Comparison of ENCODE assay signal across 8 cellular contexts in the genomic region with DNA sequence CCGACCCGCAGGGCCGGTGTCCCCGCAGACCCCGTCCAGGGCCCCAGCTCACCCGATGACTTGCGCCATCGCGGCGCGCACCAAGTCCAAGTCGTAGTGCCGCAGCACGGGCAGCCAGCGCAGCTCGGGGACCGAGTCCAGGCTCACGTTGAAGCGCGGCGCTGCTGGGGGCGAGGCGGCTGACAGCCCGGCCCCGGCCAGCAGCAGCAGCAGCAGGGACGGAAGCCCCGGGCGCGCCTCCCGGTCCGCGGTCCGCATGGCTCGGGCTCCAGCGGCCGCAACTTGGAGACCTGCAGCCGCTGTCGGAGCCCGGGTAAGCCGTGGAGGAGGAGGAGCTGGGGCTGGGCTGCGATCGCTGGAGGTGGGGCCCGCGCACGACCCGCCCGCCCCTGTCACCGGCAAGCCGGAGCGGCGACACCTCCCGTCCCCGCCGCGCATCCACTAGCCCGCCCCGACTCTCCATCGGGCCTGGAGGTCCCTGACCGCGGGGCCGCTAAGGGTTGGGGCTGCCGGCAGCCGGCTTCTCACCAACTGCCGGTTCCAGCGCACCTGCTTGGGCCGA. TPM values are rescaled to one million over a fixed set of nuclear protein-coding genes. Genes with fewer than 3 reads are reported as not detected.
A peak's percentile ranks its signal among the peaks of the same experiment; 100 is the strongest.
DNase-seq lines count a peak whose midpoint lies in the region; ATAC-seq and TF ChIP-seq lines count a peak whose summit lies in the region.

NAAA (minus strand) TSS at position 322 of the 562 bp plus-strand sequence; CDS start at position 258, 64 bp downstream.

- TF ChIP-seq POLR2A in esophagus muscularis mucosa (IDR thresholded peaks at IDR 0.05; ENCODE audit: low read depth): no peak

- H3K4me1 ChIP-seq in esophagus muscularis mucosa: peaks cover 4 to 19% (median 14%) of the 10 kb centered on the region in 4 donors

- H3K36me3 Mint-ChIP-seq in CD14-positive monocyte (peaks cover 25 to 42% of the 10 kb centered on the region in 2 donors), naive B cell (no peaks in the 10 kb centered on the region)
- peaks cover 16% of the 10 kb centered on the region for H3K36me3 Mint-ChIP-seq in activated T-cell treated with anti-CD3 and anti-CD28 coated beads, Interleukin-2, amount 50 U/mL, for 4 hours (ENCODE audit: insufficient read depth)
- H3K36me3 Mint-ChIP-seq in stimulated activated memory B cell treated with anti-CD40 and anti-IgM and Interleukin-4, amounts not matched to agents 10 μg/mL and 1 μg/mL and 100 μg/mL, for 72 hours: peaks cover 5% of the 10 kb centered on the region

- H3K9me3 Mint-ChIP-seq in CD14-positive monocyte (no peaks in the 10 kb centered on the region), naive B cell (no peaks in the 10 kb centered on the region)
- no peaks in the 10 kb centered on the region for H3K9me3 Mint-ChIP-seq in activated T-cell treated with anti-CD3 and anti-CD28 coated beads, Interleukin-2, amount 50 U/mL, for 4 hours
- no peaks in the 10 kb centered on the region for H3K9me3 Mint-ChIP-seq in stimulated activated memory B cell treated with anti-CD40 and anti-IgM and Interleukin-4, amounts not matched to agents 10 μg/mL and 1 μg/mL and 100 μg/mL, for 72 hours

- 0% methylated on average over 2 of the region's 66 CpGs for WGBS in esophagus muscularis mucosa

- intact Hi-C loops in CD14-positive monocyte (cut with micrococcal nuclease): loop anchor here in 1 of 2 donors (5.0 kb wide), 1 partner anchor 43 kb away; no protein-coding TSS in a partner anchor
- intact Hi-C loops in esophagus muscularis mucosa (cut with DNase I): loop anchor here (2.0 to 10.0 kb wide), 2 partner anchors 24 to 146 kb away; no protein-coding TSS in a partner anchor

- peaks cover 44% of the 10 kb centered on the region for H3K4me1 Mint-ChIP-seq in CD14-positive monocyte
- peaks cover 24% of the 10 kb centered on the region for H3K4me1 Mint-ChIP-seq in activated T-cell treated with anti-CD3 and anti-CD28 coated beads, Interleukin-2, amount 50 U/mL, for 4 hours (ENCODE audit: low read depth)
- H3K4me1 Mint-ChIP-seq in naive B cell: peaks cover 0 to 20% (median 19%) of the 10 kb centered on the region in 3 donors
- peaks cover 30% of the 10 kb centered on the region for H3K4me1 Mint-ChIP-seq in stimulated activated memory B cell treated with anti-CD40 and anti-IgM and Interleukin-4, amounts not matched to agents 10 μg/mL and 1 μg/mL and 100 μg/mL, for 72 hours

- no peaks in the 10 kb centered on the region for H3K9me3 ChIP-seq in esophagus muscularis mucosa

- peak within 1 kb of the TSS; percentile 93 to 99 (median 96) for H3K27ac Mint-ChIP-seq in CD14-positive monocyte
- peak within 1 kb of the TSS; percentile 78 to 97 (median 95) for H3K27ac Mint-ChIP-seq in naive B cell
- H3K27ac Mint-ChIP-seq in stimulated activated memory B cell treated with anti-CD40 and anti-IgM and Interleukin-4, amounts not matched to agents 10 μg/mL and 1 μg/mL and 100 μg/mL, for 72 hours: peak within 1 kb of the TSS; percentile 99

- peak within 1 kb of the TSS; percentile 66 to 85 (median 72) for H3K27ac ChIP-seq in esophagus muscularis mucosa (replicated peaks in 1 of 4)

- no peak for TF ChIP-seq CTCF in CD14-positive monocyte (IDR thresholded peaks at IDR 0.05)
- TF ChIP-seq CTCF in esophagus muscularis mucosa (IDR thresholded peaks at IDR 0.05): peak; percentile 31 to 64 (median 43)

- peak within 1 kb of the TSS; percentile 71 to 84 (median 79) for H3K4me3 ChIP-seq in esophagus muscularis mucosa

- DNase-seq in CD14-positive monocyte (ENCODE audit: low spot score) (peak; percentile 64), GM19238 (ENCODE audit: insufficient read length, low spot score) (peak; percentile 61), OCI-M1 (lab: John Stamatoyannopoulos, UW) (peak; percentile 75), esophagus muscularis mucosa (ENCODE audit: extremely low spot score) (no peak), naive B cell (peak; percentile 68)
- peak; percentile 70 for DNase-seq in activated T-cell treated with anti-CD3 and anti-CD28 coated beads, Interleukin-2, amount 50 U/mL, for 4 hours

- peaks cover 0 to 10% (median 7%) of the 10 kb centered on the region in 4 donors for H3K36me3 ChIP-seq in esophagus muscularis mucosa

- peak within 1 kb of the TSS; percentile 98 to 99 for H3K4me3 Mint-ChIP-seq in CD14-positive monocyte
- H3K4me3 Mint-ChIP-seq in activated T-cell treated with anti-CD3 and anti-CD28 coated beads, Interleukin-2, amount 50 U/mL, for 4 hours: peak within 1 kb of the TSS; percentile 96
- H3K4me3 Mint-ChIP-seq in naive B cell: peak within 1 kb of the TSS; percentile 94 to 100 (median 99)
- peak within 1 kb of the TSS; percentile 94 for H3K4me3 Mint-ChIP-seq in stimulated activated memory B cell treated with anti-CD40 and anti-IgM and Interleukin-4, amounts not matched to agents 10 μg/mL and 1 μg/mL and 100 μg/mL, for 72 hours

- no peaks in the 10 kb centered on the region for H3K27me3 ChIP-seq in esophagus muscularis mucosa

- ATAC-seq in HG03442 (IDR thresholded peaks at IDR 0.05; ENCODE audit: unreplicated experiment) (peak; percentile 69), naive B cell (ENCODE audit: low read depth in 2 of 2) (peak; percentile 82 to 86)
- peak; percentile 83 to 87 for ATAC-seq in activated T-cell treated with anti-CD3 and anti-CD28 coated beads, Interleukin-2, amount 50 U/mL, for 4 hours
- peak; percentile 92 for ATAC-seq in stimulated activated memory B cell treated with anti-CD40 and anti-IgM and Interleukin-4, amounts not matched to agents 10 μg/mL and 1 μg/mL and 100 μg/mL, for 72 hours

- no peak for TF ChIP-seq EP300 in esophagus muscularis mucosa (IDR thresholded peaks at IDR 0.05)

- H3K27me3 Mint-ChIP-seq in CD14-positive monocyte (ENCODE audit: low read depth in 3 of 3): no peaks in the 10 kb centered on the region
- no peaks in the 10 kb centered on the region for H3K27me3 Mint-ChIP-seq in activated T-cell treated with anti-CD3 and anti-CD28 coated beads, Interleukin-2, amount 50 U/mL, for 4 hours (ENCODE audit: low read depth)
- no peaks in the 10 kb centered on the region for H3K27me3 Mint-ChIP-seq in naive B cell
- H3K27me3 Mint-ChIP-seq in stimulated activated memory B cell treated with anti-CD40 and anti-IgM and Interleukin-4, amounts not matched to agents 10 μg/mL and 1 μg/mL and 100 μg/mL, for 72 hours: no peaks in the 10 kb centered on the region

RNA-seq across cellular contexts. Expression of gene NAAA, which starts in this region (rescaled TPM):
- polyA plus RNA-seq in CD14-positive monocyte (100 to 1,000 TPM; 170 to 231 TPM), naive B cell (ENCODE audit: low read depth in 6 of 6) (10 to 100 TPM; 32.6 to 53.0 (median 42.9) TPM)
- 10 to 100 TPM; 32.5 to 42.9 (median 36.4) TPM for total RNA-seq in activated T-cell treated with anti-CD3 and anti-CD28 coated beads, Interleukin-2, amount 50 U/mL, for 4 hours
- total RNA-seq in esophagus muscularis mucosa: 10 to 100 TPM; 20.7 to 55.7 (median 26.6) TPM
